In the genomic region with DNA sequence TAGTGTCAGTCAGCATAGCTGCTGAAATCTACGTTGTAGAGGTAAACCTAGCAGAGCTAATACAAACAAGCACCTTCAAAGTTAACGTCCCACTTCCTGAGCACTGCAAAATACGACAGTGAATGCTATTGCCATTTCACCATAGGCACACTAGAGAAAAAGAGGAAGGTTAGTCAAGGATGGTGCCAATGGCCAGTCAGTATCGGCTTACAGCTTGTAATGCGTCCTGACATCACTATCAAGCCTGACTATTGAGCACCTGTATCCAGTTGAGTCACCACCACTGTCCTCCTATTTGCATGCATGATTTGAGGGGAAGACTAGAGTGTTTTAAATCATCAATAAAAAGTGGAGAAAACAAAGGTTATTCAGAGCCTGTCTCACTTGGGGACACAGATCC, we compare ENCODE assay signal across 1 cellular context.
TF ChIP-seq lines count a peak whose summit lies in the region.

No MANE protein-coding gene starts in this region.

TF ChIP-seq in GM12878, 131 proteins besides CTCF, POLR2A, EP300 and RAD21:
- TF ChIP-seq POLR2AphosphoS2 (IDR thresholded peaks at IDR 0.05; ENCODE audit: low read depth, low read length) (0 out of 2 replicates have a peak, but pooled peaks have one; percentile 46), DPF2 (IDR thresholded peaks at IDR 0.05) (no peak)
